ENCODE assay signal across 20 cellular contexts in genomic region chr14:93708800-93709199, GRCh38.
"Had no signal": no experiment of that assay in that cellular context is flagged by ENCODE, and none has a peak within 500 bp of the region (broad histone marks: within the 10 kb centered on the region; RNA-seq: fewer than 3 reads in every experiment).

No MANE protein-coding gene starts in this region.

- H3K4me2 ChIP-seq: hepatocyte had no signal

- H3K4me1 ChIP-seq: gastroesophageal sphincter, lower lobe of right lung, stomach had no signal

- ATAC-seq: effector memory CD8-positive, alpha-beta T cell; lower lobe of right lung had no signal

- FAIRE-seq: kidney, small intestine had no signal

- H3K36me3 ChIP-seq: esophagus squamous epithelium, gastroesophageal sphincter, left ventricle myocardium inferior, lower lobe of right lung, stomach, thoracic aorta, transverse colon had no signal

- H2AFZ ChIP-seq: hepatocyte had no signal

- H3K9me3 ChIP-seq: esophagus squamous epithelium, gastroesophageal sphincter, left ventricle myocardium inferior, lower lobe of right lung, stomach, thoracic aorta, transverse colon had no signal

- H3K4me3 ChIP-seq: dorsolateral prefrontal cortex, esophagus squamous epithelium, gastroesophageal sphincter, hepatocyte, left ventricle myocardium inferior, lower lobe of right lung, stomach, thoracic aorta, transverse colon had no signal

- DNase-seq: cortex of kidney; dorsolateral prefrontal cortex; effector memory CD8-positive, alpha-beta T cell; esophagus squamous epithelium; kidney; left cardiac atrium; left ventricle myocardium inferior; lower lobe of right lung; mesenchymal stem cell; midbrain; posterior cingulate gyrus; small intestine; stimulated activated CD4-positive, alpha-beta T cell treated with anti-CD3 and anti-CD28 coated beads, Interleukin-12 subunit alpha, Interleukin-12 subunit beta, amount 100 ng/mL, for 4 hours; stimulated activated naive CD4-positive, alpha-beta T cell; stomach; transverse colon had no signal

- H3K27me3 ChIP-seq: dorsolateral prefrontal cortex, hepatocyte, transverse colon had no signal

- H3K79me2 ChIP-seq: hepatocyte had no signal

- H3K27ac ChIP-seq: dorsolateral prefrontal cortex, epithelial cell of prostate, hepatocyte, left ventricle myocardium inferior, lower lobe of right lung, thoracic aorta had no signal
